In genomic region chr6:169452117-169452868, GRCh38 we compare ENCODE assay signal across 1 cellular context.
A peak's percentile ranks its signal among the peaks of the same experiment; 100 is the strongest.
TF ChIP-seq lines count a peak whose summit lies in the region.

No MANE protein-coding gene starts in this region.

TF ChIP-seq in K562, 482 proteins besides CTCF, POLR2A, EP300 and RAD21 (continued from another document and continues in another):
- TF ChIP-seq RNF219 (CRISPR knock-in tag; IDR thresholded peaks at IDR 0.05) (no peak), ZNF140 (CRISPR knock-in tag; IDR thresholded peaks at IDR 0.05) (no peak), DIDO1 (tag; IDR thresholded peaks at IDR 0.05; ENCODE audit: low read depth) (peak; percentile 65; the same call in 1 of the 2 replicates), CLOCK (CRISPR knock-in tag; IDR thresholded peaks at IDR 0.05; ENCODE audit: borderline replicate concordance) (no peak), CCAR2 (IDR thresholded peaks at IDR 0.05; ENCODE audit: low read depth, low read length) (no peak), ZNF174 (CRISPR knock-in tag; IDR thresholded peaks at IDR 0.05) (no peak), ZNF518B (CRISPR knock-in tag; IDR thresholded peaks at IDR 0.05) (no peak), ZC3H8 (IDR thresholded peaks at IDR 0.05) (no peak), ZNF740 (CRISPR knock-in tag; IDR thresholded peaks at IDR 0.05) (no peak), ZNF740 (tag; IDR thresholded peaks at IDR 0.05) (no peak), NR4A1 (CRISPR knock-in tag; IDR thresholded peaks at IDR 0.05) (no peak), NR4A1 (tag; IDR thresholded peaks at IDR 0.05) (peak; percentile 60; the same call in 1 of the 2 replicates), TFAM (CRISPR knock-in tag; conservative IDR thresholded peaks at IDR 0.05) (no peak), CBFB (CRISPR knock-in tag; IDR thresholded peaks at IDR 0.05) (no peak), ZSCAN32 (CRISPR knock-in tag; IDR thresholded peaks at IDR 0.05) (no peak), SNIP1 (IDR thresholded peaks at IDR 0.05; ENCODE audit: low read depth) (no peak), SMC3 (conservative IDR thresholded peaks at IDR 0.05; ENCODE audit: insufficient read depth, low read depth, low read length) (no peak), KLF6 (CRISPR knock-in tag; IDR thresholded peaks at IDR 0.05; ENCODE audit: borderline replicate concordance) (no peak), HDAC1 (IDR thresholded peaks at IDR 0.05) (peak in 1 of 2 experiments; percentile 72; a peak in 2 of 4 replicates), HNRNPH1 (optimal IDR thresholded peaks at IDR 0.05; ENCODE audit: low read depth, low read length) (no peak), NONO (IDR thresholded peaks at IDR 0.05; ENCODE audit: low read depth in 2 of 2, low read length in 1 of 2) (no peak), CHD4 (IDR thresholded peaks at IDR 0.05; ENCODE audit: insufficient read depth, insufficient replicate concordance, low read depth, low read length, poor library complexity, severe bottlenecking) (no peak), SP2 (IDR thresholded peaks at IDR 0.05; ENCODE audit: extremely low read depth, low read depth, low read length, poor library complexity, severe bottlenecking) (no peak), ZNF444 (CRISPR knock-in tag; IDR thresholded peaks at IDR 0.05) (no peak), NCOA2 (IDR thresholded peaks at IDR 0.05; ENCODE audit: partially characterized antibody in 2 of 2) (no peak), ZBTB8A (IDR thresholded peaks at IDR 0.05; ENCODE audit: partially characterized antibody) (no peak), CBFA2T3 (IDR thresholded peaks at IDR 0.05) (0 out of 2 replicates have a peak, but pooled peaks have one; percentile 8), HIVEP1 (CRISPR knock-in tag; IDR thresholded peaks at IDR 0.05) (no peak), ZKSCAN8 (CRISPR knock-in tag; IDR thresholded peaks at IDR 0.05) (no peak), ZSCAN29 (IDR thresholded peaks at IDR 0.05) (no peak), IRF9 (tag; IDR thresholded peaks at IDR 0.05) (peak; percentile 54; the same call in 1 of the 2 replicates), SMARCA4 (IDR thresholded peaks at IDR 0.05) (peak; percentile 78), ELK1 (CRISPR knock-in tag; IDR thresholded peaks at IDR 0.05) (no peak), SMARCC2 (IDR thresholded peaks at IDR 0.05; ENCODE audit: low read depth) (0 out of 2 replicates have a peak, but pooled peaks have one; percentile 19), ZNF780A (CRISPR knock-in tag; IDR thresholded peaks at IDR 0.05) (no peak), NFATC3 (IDR thresholded peaks at IDR 0.05) (no peak), ETS2 (tag; IDR thresholded peaks at IDR 0.05; ENCODE audit: borderline replicate concordance, poor library complexity, severe bottlenecking) (no peak), ZC3H4 (CRISPR knock-in tag; IDR thresholded peaks at IDR 0.05; ENCODE audit: borderline replicate concordance) (no peak), IRF2 (CRISPR knock-in tag; IDR thresholded peaks at IDR 0.05) (no peak), ZNF318 (IDR thresholded peaks at IDR 0.05; ENCODE audit: borderline replicate concordance in 1 of 2, low read depth in 1 of 2) (no peak; a peak in 1 of 4 replicates), POLR2H (tag; IDR thresholded peaks at IDR 0.05; ENCODE audit: low read depth) (peak; percentile 81), GMEB1 (CRISPR knock-in tag; IDR thresholded peaks at IDR 0.05) (peak; percentile 99), FOXK2 (conservative IDR thresholded peaks at IDR 0.05 in 1 of 2, IDR thresholded peaks at IDR 0.05 in 1 of 2; ENCODE audit: low read depth in 2 of 2) (no peak; a peak in 1 of 4 replicates), HDAC6 (IDR thresholded peaks at IDR 0.05; ENCODE audit: low read depth, low read length) (no peak)
